In the genomic region with DNA sequence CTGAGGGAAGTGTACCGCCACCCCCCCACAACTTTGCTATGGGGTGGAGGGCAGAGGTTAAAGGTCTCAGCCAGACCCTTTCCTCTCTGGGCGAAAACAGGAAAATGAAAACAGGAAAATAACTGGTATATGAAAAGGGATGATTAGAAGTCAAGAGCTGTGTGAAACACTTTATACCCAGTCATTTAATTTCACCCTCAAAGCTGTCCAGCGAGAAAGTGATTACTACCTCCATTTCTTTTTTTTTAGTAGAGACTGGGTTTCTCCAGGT, we compare ENCODE assay signal across 9 cellular contexts. TPM values are rescaled to one million over a fixed set of nuclear protein-coding genes. Genes with fewer than 3 reads are reported as not detected.
DNase-seq lines count a peak whose midpoint lies in the region; ATAC-seq and TF ChIP-seq lines count a peak whose summit lies in the region.
"Had no signal": no experiment of that assay in that cellular context is flagged by ENCODE, and none has a peak within 500 bp of the region (broad histone marks: within the 10 kb centered on the region; RNA-seq: fewer than 3 reads in every experiment).

No MANE protein-coding gene starts in this region.

- H3K36me3 ChIP-seq in iPS-20b (ENCODE audit: insufficient read depth, low read depth, low read length) (no peaks in the 10 kb centered on the region), aorta (ENCODE audit: control insufficient read depth in 1 of 2, insufficient read depth in 2 of 2, low read length in 1 of 2) (peaks cover 1 to 2% of the 10 kb centered on the region in 2 donors)

- no peaks in the 10 kb centered on the region for H3K9me3 ChIP-seq in iPS-20b (ENCODE audit: insufficient read depth, low read depth, low read length)
- no peaks in the 10 kb centered on the region for H3K9me3 ChIP-seq in aorta (ENCODE audit: control insufficient read depth, low read length)

- no peak for DNase-seq in activated CD4-positive, alpha-beta T cell treated with anti-CD3 and anti-CD28 coated beads for 36 hours
- DNase-seq in activated CD4-positive, alpha-beta T cell treated with anti-CD3 and anti-CD28 coated beads, Interleukin-2, amount 50 U/mL, for 4 hours, result no peak
- no peak for DNase-seq in activated CD4-positive, alpha-beta memory T cell treated with anti-CD3 and anti-CD28 coated beads, Interleukin-2, amount 10 ng/mL, durations not matched to agents 7 days and 5 days
- no peak for DNase-seq in stimulated activated naive CD8-positive, alpha-beta T cell treated with anti-CD3 and anti-CD28 coated beads, Interleukin-15, amount 100 ng/mL, for 72 hours
- DNase-seq in GM13976 (ENCODE audit: low spot score) (no peak), aorta (no peak), iPS-NIHi11 (ENCODE audit: low spot score) (no peak)
- DNase-seq: NCI-H187 treated with DMSO at 0.1 percent for 48 hours had no signal

- in situ Hi-C loops in GM13976 (cut with MboI; ENCODE audit: low sequenced_read_pairs, unreplicated experiment), result no loop called here

- H3K4me3 ChIP-seq in iPS-20b (ENCODE audit: low read length) (peak overlapping the region; percentile 89; the same call in 1 of the 2 replicates), aorta (ENCODE audit: low read length in 2 of 2) (no peak overlapping the region)

- H3K27me3 ChIP-seq in iPS-20b (ENCODE audit: insufficient read depth, low read length) (peaks cover 38% of the 10 kb centered on the region), aorta (ENCODE audit: control insufficient read depth in 1 of 2, insufficient read depth in 2 of 2, low read length in 1 of 2) (no peaks in the 10 kb centered on the region)

- H3K27ac Mint-ChIP-seq in activated CD4-positive, alpha-beta T cell treated with anti-CD3 and anti-CD28 coated beads for 36 hours, result peak overlapping the region; percentile 9
- H3K27ac Mint-ChIP-seq in activated CD4-positive, alpha-beta memory T cell treated with anti-CD3 and anti-CD28 coated beads, Interleukin-2, amount 10 ng/mL, durations not matched to agents 7 days and 5 days, result peak overlapping the region; percentile 68
- peak overlapping the region in 1 of 2 donors; percentile 76 for H3K27ac Mint-ChIP-seq in stimulated activated naive CD8-positive, alpha-beta T cell treated with anti-CD3 and anti-CD28 coated beads, Interleukin-15, amount 100 ng/mL, for 72 hours

- ATAC-seq in activated CD4-positive, alpha-beta T cell treated with anti-CD3 and anti-CD28 coated beads for 36 hours, result no peak
- ATAC-seq in stimulated activated naive CD8-positive, alpha-beta T cell treated with anti-CD3 and anti-CD28 coated beads, Interleukin-15, amount 100 ng/mL, for 72 hours, result no peak
- no peak for ATAC-seq in aorta (ENCODE audit: low FRiP score)

- H3K27ac ChIP-seq in iPS-20b (ENCODE audit: low read length) (no peak overlapping the region), aorta (ENCODE audit: low read depth in 1 of 2, low read length in 2 of 2) (no peak overlapping the region)

- peak overlapping the region; percentile 96 for H3K4me3 Mint-ChIP-seq in activated CD4-positive, alpha-beta T cell treated with anti-CD3 and anti-CD28 coated beads for 36 hours
- H3K4me3 Mint-ChIP-seq in activated CD4-positive, alpha-beta memory T cell treated with anti-CD3 and anti-CD28 coated beads, Interleukin-2, amount 10 ng/mL, durations not matched to agents 7 days and 5 days, result peak overlapping the region; percentile 50
- peak overlapping the region; percentile 87 to 96 for H3K4me3 Mint-ChIP-seq in stimulated activated naive CD8-positive, alpha-beta T cell treated with anti-CD3 and anti-CD28 coated beads, Interleukin-15, amount 100 ng/mL, for 72 hours

- intact Hi-C loops in activated CD4-positive, alpha-beta T cell treated with anti-CD3 and anti-CD28 coated beads for 36 hours (cut with DNase I, micrococcal nuclease), result loop anchor here in 1 of 2 experiments (2.0 kb wide), 1 partner anchor 14 kb away; no protein-coding TSS in a partner anchor
- intact Hi-C loops in aorta (cut with DNase I), result no loop called here

- POLR2A ChIA-PET in activated CD4-positive, alpha-beta T cell treated with anti-CD3 and anti-CD28 coated beads for 36 hours (lab: Charles Lee), result interaction anchor here (0.9 to 1.8 kb wide), 2 partner anchors 14 to 42 kb away, joined by 3 to 10 read pairs; no protein-coding TSS in a partner anchor
- POLR2A ChIA-PET in activated CD4-positive, alpha-beta memory T cell treated with anti-CD3 and anti-CD28 coated beads, Interleukin-2, amount 10 ng/mL, durations not matched to agents 7 days and 5 days (lab: Charles Lee), result interaction anchor here (1.2 to 3.1 kb wide), 11 partner anchors 13 to 163 kb away, joined by 3 to 37 read pairs (median 9); a partner anchor contains a TSS

- CTCF ChIA-PET in activated CD4-positive, alpha-beta T cell treated with anti-CD3 and anti-CD28 coated beads for 36 hours (lab: Charles Lee), result interaction anchor here (0.6 to 3.6 kb wide), 11 partner anchors 15 to 163 kb away, joined by 3 to 27 read pairs (median 5); a partner anchor contains a TSS
- CTCF ChIA-PET in activated CD4-positive, alpha-beta memory T cell treated with anti-CD3 and anti-CD28 coated beads, Interleukin-2, amount 10 ng/mL, durations not matched to agents 7 days and 5 days (lab: Charles Lee), result interaction anchor here (1.3 to 5.0 kb wide), 7 partner anchors 14 to 89 kb away, joined by 3 to 41 read pairs (median 11); no protein-coding TSS in a partner anchor

- H3K9me3 Mint-ChIP-seq in activated CD4-positive, alpha-beta T cell treated with anti-CD3 and anti-CD28 coated beads for 36 hours (ENCODE audit: low read depth), result no peaks in the 10 kb centered on the region
- H3K9me3 Mint-ChIP-seq in activated CD4-positive, alpha-beta memory T cell treated with anti-CD3 and anti-CD28 coated beads, Interleukin-2, amount 10 ng/mL, durations not matched to agents 7 days and 5 days, result no peaks in the 10 kb centered on the region
- H3K9me3 Mint-ChIP-seq in stimulated activated naive CD8-positive, alpha-beta T cell treated with anti-CD3 and anti-CD28 coated beads, Interleukin-15, amount 100 ng/mL, for 72 hours, result no peaks in the 10 kb centered on the region

- H3K27me3 Mint-ChIP-seq in activated CD4-positive, alpha-beta T cell treated with anti-CD3 and anti-CD28 coated beads for 36 hours, result no peaks in the 10 kb centered on the region
- no peaks in the 10 kb centered on the region for H3K27me3 Mint-ChIP-seq in activated CD4-positive, alpha-beta memory T cell treated with anti-CD3 and anti-CD28 coated beads, Interleukin-2, amount 10 ng/mL, durations not matched to agents 7 days and 5 days
- H3K27me3 Mint-ChIP-seq in stimulated activated naive CD8-positive, alpha-beta T cell treated with anti-CD3 and anti-CD28 coated beads, Interleukin-15, amount 100 ng/mL, for 72 hours, result no peaks in the 10 kb centered on the region

- H3K36me3 Mint-ChIP-seq in activated CD4-positive, alpha-beta T cell treated with anti-CD3 and anti-CD28 coated beads for 36 hours (ENCODE audit: low read depth), result peaks cover 33% of the 10 kb centered on the region
- H3K36me3 Mint-ChIP-seq in activated CD4-positive, alpha-beta memory T cell treated with anti-CD3 and anti-CD28 coated beads, Interleukin-2, amount 10 ng/mL, durations not matched to agents 7 days and 5 days (ENCODE audit: low read depth), result peaks cover 31% of the 10 kb centered on the region

- WGBS in aorta, 2 donors, result 96 to 97% methylated on average over 3 of the region's 3 CpGs

- H3K4me1 ChIP-seq in iPS-20b (ENCODE audit: insufficient read depth, low read length) (no peaks in the 10 kb centered on the region; the same call in 1 of the 2 replicates), aorta (ENCODE audit: control insufficient read depth in 1 of 2, insufficient read depth in 2 of 2, low read length in 2 of 2) (no peaks in the 10 kb centered on the region)

- no peak for TF ChIP-seq CTCF in GM13976 (IDR thresholded peaks at IDR 0.05; ENCODE audit: borderline replicate concordance, control extremely low read depth, extremely low read depth, insufficient read depth, missing control alignments)

- H3K9ac ChIP-seq in iPS-20b (ENCODE audit: low read depth, low read length), result peak overlapping the region; percentile 71; the same call in 1 of the 2 replicates

- H3K4me1 Mint-ChIP-seq in activated CD4-positive, alpha-beta T cell treated with anti-CD3 and anti-CD28 coated beads for 36 hours, result peaks cover 32% of the 10 kb centered on the region
- peaks cover 32% of the 10 kb centered on the region for H3K4me1 Mint-ChIP-seq in activated CD4-positive, alpha-beta memory T cell treated with anti-CD3 and anti-CD28 coated beads, Interleukin-2, amount 10 ng/mL, durations not matched to agents 7 days and 5 days
- H3K4me1 Mint-ChIP-seq in stimulated activated naive CD8-positive, alpha-beta T cell treated with anti-CD3 and anti-CD28 coated beads, Interleukin-15, amount 100 ng/mL, for 72 hours, result peaks cover 30% of the 10 kb centered on the region

RNA-seq across cellular contexts. Expression of a gene that starts 0.6 kb away (rescaled TPM):
- 10 to 100 TPM; 14.7 to 17.8 TPM for total RNA-seq in activated CD4-positive, alpha-beta T cell treated with anti-CD3 and anti-CD28 coated beads for 36 hours
- total RNA-seq in activated CD4-positive, alpha-beta memory T cell treated with anti-CD3 and anti-CD28 coated beads, Interleukin-2, amount 10 ng/mL, durations not matched to agents 7 days and 5 days, result 10 to 100 TPM; 12.0 to 15.2 TPM
- total RNA-seq in aorta, result 10 to 100 TPM in 1 of 2 donors, 1 to 10 TPM in 1; 9.7 to 10.2 TPM
- 10 to 100 TPM in 1 of 2 donors, 1 to 10 TPM in 1; 4.8 to 18.5 TPM for polyA plus RNA-seq in aorta

RNA-seq across cellular contexts. Expression of a gene that starts 21.9 kb away (rescaled TPM):
- total RNA-seq in activated CD4-positive, alpha-beta T cell treated with anti-CD3 and anti-CD28 coated beads for 36 hours, result 10 to 100 TPM; 68.7 to 78.8 TPM
- 10 to 100 TPM; 90.7 to 91.1 TPM for total RNA-seq in activated CD4-positive, alpha-beta memory T cell treated with anti-CD3 and anti-CD28 coated beads, Interleukin-2, amount 10 ng/mL, durations not matched to agents 7 days and 5 days
- total RNA-seq in aorta, result 10 to 100 TPM; 21.7 to 30.7 TPM
- polyA plus RNA-seq in aorta, result 10 to 100 TPM; 44.3 to 47.1 TPM

RNA-seq across cellular contexts. Expression of a gene that starts 27.9 kb away (rescaled TPM):
- total RNA-seq in activated CD4-positive, alpha-beta T cell treated with anti-CD3 and anti-CD28 coated beads for 36 hours, result 1 to 10 TPM; 3.4 to 4.3 TPM
- total RNA-seq in activated CD4-positive, alpha-beta memory T cell treated with anti-CD3 and anti-CD28 coated beads, Interleukin-2, amount 10 ng/mL, durations not matched to agents 7 days and 5 days, result 1 to 10 TPM; 4.1 to 4.8 TPM
- total RNA-seq in aorta, result 1 to 10 TPM; 1.7 to 4.6 TPM
- polyA plus RNA-seq in aorta, result 1 to 10 TPM in 1 of 2 donors, under 1 TPM in 1; 0.63 to 1.6 TPM

RNA-seq across cellular contexts. Expression of a gene that starts 39.7 kb away (rescaled TPM):
- total RNA-seq in activated CD4-positive, alpha-beta T cell treated with anti-CD3 and anti-CD28 coated beads for 36 hours, result 1 to 10 TPM; 2.1 to 3.1 TPM
- 1 to 10 TPM in 1 of 2 experiments, under 1 TPM in 1; 0.63 to 1.0 TPM for total RNA-seq in activated CD4-positive, alpha-beta memory T cell treated with anti-CD3 and anti-CD28 coated beads, Interleukin-2, amount 10 ng/mL, durations not matched to agents 7 days and 5 days
- total RNA-seq in aorta, result 1 to 10 TPM; 1.2 to 1.6 TPM
- 1 to 10 TPM; 1.5 to 2.6 TPM for polyA plus RNA-seq in aorta
